ENCODE assay signal across 9 cellular contexts in the genomic region with DNA sequence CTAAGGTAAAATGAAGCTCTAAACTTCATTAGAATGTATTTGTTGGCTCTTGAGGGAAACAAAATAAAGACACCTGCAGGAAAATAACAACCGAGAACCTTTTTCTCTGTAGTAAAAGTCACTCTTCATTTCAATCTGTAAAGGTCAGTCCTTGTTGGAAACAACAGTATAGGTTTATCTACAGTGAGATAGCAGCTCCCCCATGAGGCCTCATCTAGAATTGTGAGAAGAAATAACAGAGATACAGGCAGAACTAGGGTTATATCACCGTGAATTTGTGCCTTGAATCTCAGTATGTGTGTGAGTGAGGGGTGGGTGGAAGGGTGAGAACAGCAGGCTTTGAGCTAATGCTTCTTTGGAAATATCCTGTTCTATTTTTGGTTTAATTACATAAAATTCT.
DNase-seq lines count a peak whose midpoint lies in the region; ATAC-seq and TF ChIP-seq lines count a peak whose summit lies in the region.
"Had no signal": no experiment of that assay in that cellular context is flagged by ENCODE, and none has a peak within 500 bp of the region (broad histone marks: within the 10 kb centered on the region; RNA-seq: fewer than 3 reads in every experiment).

No MANE protein-coding gene starts in this region.

- WGBS in aorta, 2 donors: 7 to 21% methylated on average over 2 of the region's 2 CpGs

- TF ChIP-seq CTCF in RWPE2 (IDR thresholded peaks at IDR 0.05; ENCODE audit: poor library complexity, severe bottlenecking) (peak; percentile 16), left lung (IDR thresholded peaks at IDR 0.05) (peak in 1 of 2 donors; percentile 29)

- intact Hi-C loops in left lung (cut with DNase I) (no loop called here), aorta (cut with DNase I) (no loop called here)

- H3K36me3 ChIP-seq in RWPE2 (ENCODE audit: low read depth) (no peaks in the 10 kb centered on the region), left lung (no peaks in the 10 kb centered on the region), aorta (ENCODE audit: control insufficient read depth in 1 of 2, insufficient read depth in 2 of 2, low read length in 1 of 2) (no peaks in the 10 kb centered on the region)
- H3K36me3 ChIP-seq: BLaER1 had no signal

- H3K27ac ChIP-seq in RWPE2 (ENCODE audit: poor library complexity, severe bottlenecking): no peak overlapping the region
- no peak overlapping the region for H3K27ac ChIP-seq in left lung
- H3K27ac ChIP-seq in aorta (ENCODE audit: low read depth in 1 of 2, low read length in 2 of 2): no peak overlapping the region
- H3K27ac ChIP-seq: BLaER1 had no signal

- no peak overlapping the region for H3K4me3 ChIP-seq in RWPE2 (ENCODE audit: severe bottlenecking)
- no peak overlapping the region for H3K4me3 ChIP-seq in left lung
- H3K4me3 ChIP-seq in aorta (ENCODE audit: low read length in 2 of 2): no peak overlapping the region
- H3K4me3 ChIP-seq: BLaER1 had no signal

- no peaks in the 10 kb centered on the region for H3K9me3 ChIP-seq in RWPE2 (ENCODE audit: severe bottlenecking)
- H3K9me3 ChIP-seq in left lung: no peaks in the 10 kb centered on the region
- no peaks in the 10 kb centered on the region for H3K9me3 ChIP-seq in aorta (ENCODE audit: control insufficient read depth, low read length)

- no peaks in the 10 kb centered on the region for H3K4me1 ChIP-seq in RWPE2 (ENCODE audit: insufficient read depth, poor library complexity, severe bottlenecking)
- no peaks in the 10 kb centered on the region for H3K4me1 ChIP-seq in left lung
- no peaks in the 10 kb centered on the region for H3K4me1 ChIP-seq in aorta (ENCODE audit: control insufficient read depth in 1 of 2, insufficient read depth in 2 of 2, low read length in 2 of 2)
- H3K4me1 ChIP-seq: BLaER1 had no signal

- H3K27me3 ChIP-seq in RWPE2 (ENCODE audit: insufficient read depth, poor library complexity, severe bottlenecking) (no peaks in the 10 kb centered on the region), left lung (no peaks in the 10 kb centered on the region), aorta (ENCODE audit: control insufficient read depth in 1 of 2, insufficient read depth in 2 of 2, low read length in 1 of 2) (no peaks in the 10 kb centered on the region)

- DNase-seq in SIG-M5 treated with dmso at 0.1 percent for 504 hours (lab: John Stamatoyannopoulos, UW; ENCODE audit: unreplicated experiment) (peak; percentile 21), SIG-M5 (lab: John Stamatoyannopoulos, UW) (no peak), RWPE2 (ENCODE audit: low spot score) (no peak), left lung (no peak), aorta (no peak), midbrain (lab: John Stamatoyannopoulos, UW) (no peak)

- peak; percentile 67 for ATAC-seq in HG03135 (IDR thresholded peaks at IDR 0.05; ENCODE audit: unreplicated experiment)
- no peak for ATAC-seq in RWPE2 (ENCODE audit: low read depth)
- peak; percentile 87 for ATAC-seq in left lung
- ATAC-seq in aorta (ENCODE audit: low FRiP score): no peak
- no peak for ATAC-seq in HG03095 (IDR thresholded peaks at IDR 0.05; ENCODE audit: unreplicated experiment)

Comparison
In these comparisons a context has a peak if more than half of its experiments do, and no peak if none do; other contexts are left out.
1. ATAC-seq: peak in HG03135 (single experiment) and left lung (single experiment); none in RWPE2 (single experiment), aorta (single experiment) and HG03095 (single experiment).